ENCODE assay signal across 24 cellular contexts in the genomic region with DNA sequence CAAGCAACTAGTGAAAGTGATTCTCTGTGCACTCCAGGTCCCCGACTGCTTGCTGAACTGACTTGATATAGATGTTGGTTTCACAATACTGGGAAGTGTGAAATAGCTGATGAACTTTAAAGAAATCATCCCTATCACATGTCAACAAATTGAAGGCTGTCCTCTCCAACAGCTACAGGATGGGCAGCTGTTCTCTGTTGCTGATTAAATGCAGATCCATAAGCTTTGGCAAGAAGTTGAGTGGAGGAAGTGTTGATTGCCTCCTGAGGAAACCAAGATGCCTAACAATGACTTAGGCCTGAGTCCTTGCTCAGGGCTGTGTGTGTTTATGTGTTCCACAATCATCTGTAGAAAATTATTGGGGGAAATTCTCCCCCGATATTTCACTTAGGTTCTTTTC.
"Had no signal": no experiment of that assay in that cellular context is flagged by ENCODE, and none has a peak within 500 bp of the region (broad histone marks: within the 10 kb centered on the region; RNA-seq: fewer than 3 reads in every experiment).

No MANE protein-coding gene starts in this region.

- H3K27ac Mint-ChIP-seq: activated CD4-positive, alpha-beta memory T cell treated with anti-CD3 and anti-CD28 coated beads for 36 hours; activated CD4-positive, alpha-beta T cell treated with anti-CD3 and anti-CD28 coated beads, Interleukin-2, amount 10 ng/mL, durations not matched to agents 24 days and 14 days; activated naive CD4-positive, alpha-beta T cell treated with anti-CD3 and anti-CD28 coated beads for 36 hours; activated naive CD8-positive, alpha-beta T cell treated with anti-CD3 and anti-CD28 coated beads, Interleukin-2, amount 10 ng/mL, durations not matched to agents 7 days and 5 days; activated T-helper 1 cell treated with anti-CD3 and anti-CD28 coated beads, Interleukin-12 subunit alpha, Interleukin-12 subunit beta, Interleukin-2, Interleukin-4 antibody, amounts not matched to agents 30 ng/mL and 10 ng/mL and 1 ng/mL, durations not matched to agents 14 hours and 24 hours and 36 hours; natural killer cell treated with Interleukin-12 subunit alpha and Interleukin-12 subunit beta and Interleukin-15 and Interleukin-18, amount 100 ng/mL, for 72 hours; stimulated activated naive CD8-positive, alpha-beta T cell treated with anti-CD3 and anti-CD28 coated beads, Interleukin-15, Interleukin-2, amounts not matched to agents 100 ng/mL and 50 ng/mL, for 24 hours had no signal

- H3K27ac ChIP-seq: gastrocnemius medialis, left lung, lower lobe of right lung, right lobe of liver, thoracic aorta, WERI-Rb-1 had no signal

- H3K4me3 Mint-ChIP-seq: activated CD4-positive, alpha-beta memory T cell treated with anti-CD3 and anti-CD28 coated beads for 36 hours; activated CD4-positive, alpha-beta T cell treated with anti-CD3 and anti-CD28 coated beads, Interleukin-2, amount 10 ng/mL, durations not matched to agents 24 days and 14 days; activated naive CD4-positive, alpha-beta T cell treated with anti-CD3 and anti-CD28 coated beads for 36 hours; activated naive CD8-positive, alpha-beta T cell treated with anti-CD3 and anti-CD28 coated beads, Interleukin-2, amount 10 ng/mL, durations not matched to agents 7 days and 5 days; activated T-helper 1 cell treated with anti-CD3 and anti-CD28 coated beads, Interleukin-12 subunit alpha, Interleukin-12 subunit beta, Interleukin-2, Interleukin-4 antibody, amounts not matched to agents 30 ng/mL and 10 ng/mL and 1 ng/mL, durations not matched to agents 14 hours and 24 hours and 36 hours; natural killer cell treated with Interleukin-12 subunit alpha and Interleukin-12 subunit beta and Interleukin-15 and Interleukin-18, amount 100 ng/mL, for 72 hours; stimulated activated naive CD8-positive, alpha-beta T cell treated with anti-CD3 and anti-CD28 coated beads, Interleukin-15, Interleukin-2, amounts not matched to agents 100 ng/mL and 50 ng/mL, for 24 hours had no signal

- H3K9me3 Mint-ChIP-seq: activated CD4-positive, alpha-beta T cell treated with anti-CD3 and anti-CD28 coated beads, Interleukin-2, amount 10 ng/mL, durations not matched to agents 24 days and 14 days; activated T-helper 1 cell treated with anti-CD3 and anti-CD28 coated beads, Interleukin-12 subunit alpha, Interleukin-12 subunit beta, Interleukin-2, Interleukin-4 antibody, amounts not matched to agents 30 ng/mL and 10 ng/mL and 1 ng/mL, durations not matched to agents 14 hours and 24 hours and 36 hours; natural killer cell treated with Interleukin-12 subunit alpha and Interleukin-12 subunit beta and Interleukin-15 and Interleukin-18, amount 100 ng/mL, for 72 hours had no signal

- H3K36me3 ChIP-seq: gastrocnemius medialis, left lung, lower lobe of right lung, right lobe of liver, thoracic aorta, WERI-Rb-1 had no signal

- ATAC-seq: activated CD4-positive, CD25-positive, alpha-beta regulatory T cell treated with anti-CD3 and anti-CD28 coated beads, Interleukin-2, amount 50 U/mL, for 24 hours; esophagus mucosa; gastrocnemius medialis; left lung; lower lobe of right lung; mucosa of descending colon; natural killer cell treated with Interleukin-12 subunit alpha and Interleukin-12 subunit beta and Interleukin-15 and Interleukin-18, amount 100 ng/mL, for 72 hours had no signal

- H3K36me3 Mint-ChIP-seq: activated CD4-positive, alpha-beta memory T cell treated with anti-CD3 and anti-CD28 coated beads for 36 hours; activated naive CD8-positive, alpha-beta T cell treated with anti-CD3 and anti-CD28 coated beads, Interleukin-2, amount 10 ng/mL, durations not matched to agents 7 days and 5 days; natural killer cell treated with Interleukin-12 subunit alpha and Interleukin-12 subunit beta and Interleukin-15 and Interleukin-18, amount 100 ng/mL, for 72 hours had no signal

- H3K27me3 ChIP-seq: gastrocnemius medialis, right lobe of liver had no signal

- DNase-seq: activated CD4-positive, alpha-beta memory T cell treated with anti-CD3 and anti-CD28 coated beads for 36 hours; activated CD4-positive, alpha-beta T cell treated with anti-CD3 and anti-CD28 coated beads, Interleukin-2, amount 10 ng/mL, durations not matched to agents 24 days and 14 days; activated CD8-positive, alpha-beta memory T cell treated with anti-CD3 and anti-CD28 coated beads, Interleukin-2, amount 50 U/mL, for 4 hours; activated effector memory CD4-positive, alpha-beta T cell treated with anti-CD3 and anti-CD28 coated beads, Interleukin-2, amount 50 U/mL, for 16 hours; activated naive CD4-positive, alpha-beta T cell treated with anti-CD3 and anti-CD28 coated beads for 36 hours; activated naive CD8-positive, alpha-beta T cell treated with anti-CD3 and anti-CD28 coated beads, Interleukin-2, amount 10 ng/mL, durations not matched to agents 7 days and 5 days; activated T-cell treated with anti-CD3 and anti-CD28 coated beads, Interleukin-2, amount 50 U/mL, for 1 hour; amygdala; caudate nucleus; gastrocnemius medialis; glutamatergic neuron; left lung; lower lobe of right lung; mucosa of descending colon; right lobe of liver; stimulated activated CD4-positive, alpha-beta T cell treated with anti-CD3 and anti-CD28 coated beads, Interleukin-2, amount 100 ng/mL, for 48 hours; trophoblast cell; WERI-Rb-1 had no signal

- H3K4me1 ChIP-seq: gastrocnemius medialis, right lobe of liver had no signal

- H3K27me3 Mint-ChIP-seq: activated CD4-positive, alpha-beta memory T cell treated with anti-CD3 and anti-CD28 coated beads for 36 hours; stimulated activated naive CD8-positive, alpha-beta T cell treated with anti-CD3 and anti-CD28 coated beads, Interleukin-15, Interleukin-2, amounts not matched to agents 100 ng/mL and 50 ng/mL, for 24 hours had no signal

- H3K4me3 ChIP-seq: gastrocnemius medialis, left lung, lower lobe of right lung, mucosa of descending colon, right lobe of liver, thoracic aorta had no signal

- H3K9me3 ChIP-seq: gastrocnemius medialis, left lung, lower lobe of right lung, mucosa of descending colon, right lobe of liver, thoracic aorta had no signal
